Comparison of ENCODE assay signal across 28 cellular contexts in the genomic region with DNA sequence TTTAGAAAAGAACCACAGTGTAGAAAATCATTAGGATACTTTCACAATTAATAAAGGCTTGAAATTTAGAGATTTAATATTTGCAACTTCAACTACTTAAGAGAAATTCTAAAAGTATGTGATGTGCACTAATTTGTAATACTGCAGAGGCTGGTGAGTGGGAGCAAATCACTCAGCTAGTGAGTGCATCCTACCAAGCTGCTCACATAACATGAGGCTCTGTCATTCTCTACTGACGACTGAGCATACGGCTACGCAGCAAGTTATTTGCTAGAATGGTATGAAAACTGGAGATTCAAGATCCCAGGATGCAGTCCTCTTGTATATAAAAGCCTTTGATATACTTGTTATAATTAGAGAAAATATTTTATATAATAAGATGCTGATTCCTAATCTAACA.
"Had no signal": no experiment of that assay in that cellular context is flagged by ENCODE, and none has a peak within 500 bp of the region (broad histone marks: within the 10 kb centered on the region; RNA-seq: fewer than 3 reads in every experiment).

No MANE protein-coding gene starts in this region.

- H3K4me1 Mint-ChIP-seq: memory B cell; stimulated activated naive B cell treated with anti-CD40 and anti-IgM and Interleukin-4, amounts not matched to agents 10 μg/mL and 1 μg/mL and 100 μg/mL, for 72 hours had no signal

- FAIRE-seq: endometrium, small intestine had no signal

- H3K27me3 Mint-ChIP-seq: effector memory CD8-positive, alpha-beta T cell; memory B cell; stimulated activated naive B cell treated with anti-CD40 and anti-IgM and Interleukin-4, amounts not matched to agents 10 μg/mL and 1 μg/mL and 100 μg/mL, for 72 hours; stimulated activated naive CD8-positive, alpha-beta T cell treated with anti-CD3 and anti-CD28 coated beads, Interleukin-15, Interleukin-2, amounts not matched to agents 100 ng/mL and 50 ng/mL, for 24 hours had no signal

- H3K9me3 Mint-ChIP-seq: effector memory CD8-positive, alpha-beta T cell; memory B cell; natural killer cell; stimulated activated naive B cell treated with anti-CD40 and anti-IgM and Interleukin-4, amounts not matched to agents 10 μg/mL and 1 μg/mL and 100 μg/mL, for 72 hours; stimulated activated naive CD8-positive, alpha-beta T cell treated with anti-CD3 and anti-CD28 coated beads, Interleukin-15, Interleukin-2, amounts not matched to agents 100 ng/mL and 50 ng/mL, for 24 hours had no signal

- H3K9me3 ChIP-seq: esophagus squamous epithelium, ovary, right lobe of liver, suprapubic skin, transverse colon, upper lobe of right lung, uterus had no signal

- H3K4me3 Mint-ChIP-seq: effector memory CD8-positive, alpha-beta T cell; immature natural killer cell; memory B cell; natural killer cell; stimulated activated naive B cell treated with anti-CD40 and anti-IgM and Interleukin-4, amounts not matched to agents 10 μg/mL and 1 μg/mL and 100 μg/mL, for 72 hours; stimulated activated naive CD8-positive, alpha-beta T cell treated with anti-CD3 and anti-CD28 coated beads, Interleukin-15, Interleukin-2, amounts not matched to agents 100 ng/mL and 50 ng/mL, for 24 hours had no signal

- ATAC-seq: effector memory CD8-positive, alpha-beta T cell; left colon; natural killer cell; psoas muscle; right lobe of liver; stimulated activated naive B cell treated with anti-CD40 and anti-IgM and Interleukin-4, amounts not matched to agents 10 μg/mL and 1 μg/mL and 100 μg/mL, for 72 hours; upper lobe of right lung had no signal

- H3K4me3 ChIP-seq: esophagus squamous epithelium, lung, ovary, psoas muscle, right lobe of liver, suprapubic skin, transverse colon, upper lobe of right lung, uterus had no signal

- DNase-seq: cortex of kidney; effector memory CD8-positive, alpha-beta T cell; erythroblast; esophagus squamous epithelium; foreskin melanocyte; glutamatergic neuron; immature natural killer cell; islet precursor cell; kidney glomerular epithelial cell; left colon; natural killer cell; occipital lobe; ovary; posterior cingulate gyrus; psoas muscle; right lobe of liver; small intestine; stimulated activated CD4-positive, alpha-beta T cell treated with anti-CD3 and anti-CD28 coated beads, Interleukin-15, amount 100 ng/mL, for 24 hours; stimulated activated CD4-positive, alpha-beta T cell treated with anti-CD3 and anti-CD28 coated beads, Interleukin-2, amount 100 ng/mL, for 48 hours; stimulated activated naive B cell treated with anti-CD40 and anti-IgM and Interleukin-4, amounts not matched to agents 10 μg/mL and 1 μg/mL and 100 μg/mL, for 72 hours; transverse colon; upper lobe of right lung; uterus had no signal

- H3K27ac Mint-ChIP-seq: immature natural killer cell; memory B cell; natural killer cell; stimulated activated naive B cell treated with anti-CD40 and anti-IgM and Interleukin-4, amounts not matched to agents 10 μg/mL and 1 μg/mL and 100 μg/mL, for 72 hours; stimulated activated naive CD8-positive, alpha-beta T cell treated with anti-CD3 and anti-CD28 coated beads, Interleukin-15, Interleukin-2, amounts not matched to agents 100 ng/mL and 50 ng/mL, for 24 hours had no signal

- H3K36me3 ChIP-seq: esophagus squamous epithelium, ovary, right lobe of liver, suprapubic skin, transverse colon, upper lobe of right lung, uterus had no signal

- H3K36me3 Mint-ChIP-seq: natural killer cell had no signal

- H3K27ac ChIP-seq: esophagus squamous epithelium, ovary, psoas muscle, right lobe of liver, suprapubic skin, transverse colon, upper lobe of right lung, uterus had no signal

- H3K27me3 ChIP-seq: esophagus squamous epithelium, ovary, right lobe of liver, suprapubic skin, transverse colon, upper lobe of right lung, uterus had no signal

- H3K4me1 ChIP-seq: esophagus squamous epithelium, right lobe of liver, suprapubic skin, transverse colon, upper lobe of right lung had no signal
